Comparison of ENCODE assay signal across 8 cellular contexts in the genomic region with DNA sequence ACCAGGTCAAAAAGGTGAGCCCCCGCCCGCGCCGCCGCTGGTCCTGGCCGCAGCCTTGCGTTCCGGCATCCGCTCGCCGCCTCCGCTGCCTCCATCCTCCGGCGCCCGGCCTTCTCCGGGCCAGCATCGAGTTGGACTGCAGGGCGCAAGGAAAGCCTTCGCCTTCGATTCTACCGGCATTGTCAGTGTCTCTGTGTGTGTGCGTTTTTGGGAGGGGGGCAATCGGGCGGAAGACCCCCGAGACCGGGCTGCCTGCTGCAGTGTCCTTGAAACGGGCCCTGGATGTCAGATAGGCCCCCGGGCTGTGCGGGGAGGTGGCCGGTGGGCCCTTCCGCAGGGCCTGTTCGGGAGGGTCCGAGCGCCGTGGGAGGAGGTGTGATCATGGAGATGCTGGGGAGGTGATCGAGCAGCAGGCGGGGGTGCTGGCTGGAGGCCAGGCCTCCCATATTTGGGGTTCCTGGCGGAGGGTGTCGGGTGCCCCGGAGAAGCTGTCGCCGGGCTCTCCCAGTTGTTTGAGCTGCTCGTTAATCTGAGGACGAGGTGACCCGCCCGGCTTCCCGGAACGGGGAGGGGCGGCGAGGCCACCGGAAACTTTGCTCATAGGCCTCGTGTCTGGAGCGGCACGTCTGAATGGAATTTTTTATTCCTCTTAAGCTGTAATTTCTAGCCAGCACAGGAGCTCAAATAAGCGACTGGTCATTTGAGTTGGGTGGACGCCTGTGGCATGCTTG. TPM values are rescaled to one million over a fixed set of nuclear protein-coding genes. Genes with fewer than 3 reads are reported as not detected.
DNase-seq lines count a peak whose midpoint lies in the region; ATAC-seq and TF ChIP-seq lines count a peak whose summit lies in the region.

No MANE protein-coding gene starts in this region.

- H3K4me1 Mint-ChIP-seq in mesothelial cell of epicardium: peaks cover 37% of the 10 kb centered on the region

- no peaks in the 10 kb centered on the region for H3K9me3 ChIP-seq in KOPT-K1 (ENCODE audit: insufficient read depth, low read length, poor library complexity, severe bottlenecking)

- no peaks in the 10 kb centered on the region for H3K9me3 Mint-ChIP-seq in mesothelial cell of epicardium

- no peak for TF ChIP-seq CTCF in mesothelial cell of epicardium (IDR thresholded peaks at IDR 0.05; ENCODE audit: unreplicated experiment)

- H3K36me3 Mint-ChIP-seq in mesothelial cell of epicardium: no peaks in the 10 kb centered on the region

- no peaks in the 10 kb centered on the region for H3K27me3 Mint-ChIP-seq in mesothelial cell of epicardium (ENCODE audit: low read depth)

- peak overlapping the region; percentile 70 for H3K27ac ChIP-seq in KOPT-K1 (ENCODE audit: low read depth, low read length, poor library complexity, severe bottlenecking)

- peak; percentile 19 for ATAC-seq in GM21515 (IDR thresholded peaks at IDR 0.05; ENCODE audit: unreplicated experiment)

- peak; percentile 37 for DNase-seq in D341Med (ENCODE audit: low spot score)
- peak; percentile 51 to 55 for DNase-seq in activated CD8-positive, alpha-beta memory T cell treated with anti-CD3 and anti-CD28 coated beads for 1 hour (ENCODE audit: extremely low read depth in 1 of 2, low read depth in 1 of 2)
- peak; percentile 76 for DNase-seq in effector CD4-positive, alpha-beta T cell
- DNase-seq in mesothelial cell of epicardium (ENCODE audit: low spot score in 2 of 2, unreplicated experiment in 2 of 2): peak in 1 of 2 experiments; percentile 72
- peak; percentile 65 for DNase-seq in stimulated activated CD8-positive, alpha-beta memory T cell treated with anti-CD3 and anti-CD28 coated beads, Interleukin-4, amount 100 ng/mL, for 24 hours (ENCODE audit: low read depth)
- no peak for DNase-seq in NOMO-1 (lab: John Stamatoyannopoulos, UW; ENCODE audit: unreplicated experiment in 2 of 2)

- peak overlapping the region; percentile 95 for H3K4me3 Mint-ChIP-seq in mesothelial cell of epicardium

- no peaks in the 10 kb centered on the region for H3K36me3 ChIP-seq in KOPT-K1 (ENCODE audit: insufficient read depth, low read length)

- peak overlapping the region; percentile 92 for H3K27ac Mint-ChIP-seq in mesothelial cell of epicardium

RNA-seq across cellular contexts. Expression of gene HK1, which starts 40.9 kb away (rescaled TPM):
- 61.8 to 68.7 TPM (median 65.6 TPM) in 3 replicates for total RNA-seq in mesothelial cell of epicardium

Comparison
In these comparisons a context has a peak if more than half of its experiments do, and no peak if none do; other contexts are left out.
1. DNase-seq: peak in D341Med (single experiment), activated CD8-positive, alpha-beta memory T cell treated with anti-CD3 and anti-CD28 coated beads for 1 hour (2 of 2), effector CD4-positive, alpha-beta T cell (single experiment) and stimulated activated CD8-positive, alpha-beta memory T cell treated with anti-CD3 and anti-CD28 coated beads, Interleukin-4, amount 100 ng/mL, for 24 hours (single experiment); none in NOMO-1 (0 of 2).